In genomic region chr22:50627452-50627913, GRCh38 we compare ENCODE assay signal across 8 cellular contexts. TPM values are rescaled to one million over a fixed set of nuclear protein-coding genes. Genes with fewer than 3 reads are reported as not detected.
A peak's percentile ranks its signal among the peaks of the same experiment; 100 is the strongest.
DNase-seq lines count a peak whose midpoint lies in the region; ATAC-seq and TF ChIP-seq lines count a peak whose summit lies in the region.

No MANE protein-coding gene starts in this region.

- DNase-seq in activated T-helper 1 cell treated with anti-CD3 and anti-CD28 coated beads, Interleukin-12 subunit alpha, Interleukin-12 subunit beta, Interleukin-2, Interleukin-4 antibody, amounts not matched to agents 30 ng/mL and 10 ng/mL and 1 ng/mL, durations not matched to agents 14 hours and 24 hours and 36 hours (ENCODE audit: low spot score), result no peak
- DNase-seq in heart right ventricle (peak in 1 of 2 donors; percentile 40), sciatic nerve (ENCODE audit: low spot score) (no peak), NCI-H1092 (lab: John Stamatoyannopoulos, UW) (no peak), NCI-H2107 treated with DMSO at 0.1 percent for 48 hours (lab: John Stamatoyannopoulos, UW; ENCODE audit: unreplicated experiment) (no peak)

- peak overlapping the region; percentile 52 for H3K27ac Mint-ChIP-seq in activated T-helper 1 cell treated with anti-CD3 and anti-CD28 coated beads, Interleukin-12 subunit alpha, Interleukin-12 subunit beta, Interleukin-2, Interleukin-4 antibody, amounts not matched to agents 30 ng/mL and 10 ng/mL and 1 ng/mL, durations not matched to agents 14 hours and 24 hours and 36 hours

- TF ChIP-seq POLR2A in GM18505 (IDR thresholded peaks at IDR 0.05; ENCODE audit: borderline replicate concordance, extremely low read depth, insufficient read depth, insufficient read length), result no peak

- H3K9me3 Mint-ChIP-seq in activated T-helper 1 cell treated with anti-CD3 and anti-CD28 coated beads, Interleukin-12 subunit alpha, Interleukin-12 subunit beta, Interleukin-2, Interleukin-4 antibody, amounts not matched to agents 30 ng/mL and 10 ng/mL and 1 ng/mL, durations not matched to agents 14 hours and 24 hours and 36 hours, result no peaks in the 10 kb centered on the region

- H3K4me3 ChIP-seq in heart right ventricle, result peak overlapping the region; percentile 41 to 95 (median 82)

- peaks cover 0 to 18% (median 0%) of the 10 kb centered on the region in 9 donors for H3K36me3 ChIP-seq in heart right ventricle

- TF ChIP-seq CTCF in heart right ventricle (IDR thresholded peaks at IDR 0.05), result no peak

- 9 to 19% methylated on average over 28 of the region's 28 CpGs for WGBS in heart right ventricle, 2 donors

- H3K4me1 ChIP-seq in heart right ventricle, result peaks cover 7 to 37% (median 27%) of the 10 kb centered on the region in 9 donors

- H3K4me1 Mint-ChIP-seq in activated T-helper 1 cell treated with anti-CD3 and anti-CD28 coated beads, Interleukin-12 subunit alpha, Interleukin-12 subunit beta, Interleukin-2, Interleukin-4 antibody, amounts not matched to agents 30 ng/mL and 10 ng/mL and 1 ng/mL, durations not matched to agents 14 hours and 24 hours and 36 hours (ENCODE audit: low read depth), result peaks cover 20% of the 10 kb centered on the region

- no peaks in the 10 kb centered on the region for H3K27me3 ChIP-seq in heart right ventricle

- intact Hi-C loops in activated T-helper 1 cell treated with anti-CD3 and anti-CD28 coated beads, Interleukin-12 subunit alpha, Interleukin-12 subunit beta, Interleukin-2, Interleukin-4 antibody, amounts not matched to agents 30 ng/mL and 10 ng/mL and 1 ng/mL, durations not matched to agents 14 hours and 24 hours and 36 hours (cut with micrococcal nuclease), result loop anchor here (5.0 kb wide), 1 partner anchor 45 kb away; the partner anchor contains the start of gene SHANK3
- intact Hi-C loops in heart right ventricle (cut with DNase I), result loop anchor here in 6 of 10 donors (5.0 kb wide), 5 partner anchors 45 to 85 kb away; partner anchors contain the start of gene SHANK3 (in 2 of the 6)
- intact Hi-C loops in sciatic nerve (cut with DNase I), result no loop called here

- H3K36me3 Mint-ChIP-seq in activated T-helper 1 cell treated with anti-CD3 and anti-CD28 coated beads, Interleukin-12 subunit alpha, Interleukin-12 subunit beta, Interleukin-2, Interleukin-4 antibody, amounts not matched to agents 30 ng/mL and 10 ng/mL and 1 ng/mL, durations not matched to agents 14 hours and 24 hours and 36 hours (ENCODE audit: low read depth), result peaks cover 8% of the 10 kb centered on the region

- H3K27me3 Mint-ChIP-seq in activated T-helper 1 cell treated with anti-CD3 and anti-CD28 coated beads, Interleukin-12 subunit alpha, Interleukin-12 subunit beta, Interleukin-2, Interleukin-4 antibody, amounts not matched to agents 30 ng/mL and 10 ng/mL and 1 ng/mL, durations not matched to agents 14 hours and 24 hours and 36 hours (ENCODE audit: insufficient read depth), result peaks cover 2% of the 10 kb centered on the region

- no peaks in the 10 kb centered on the region for H3K9me3 ChIP-seq in heart right ventricle

- peak overlapping the region; percentile 69 to 93 (median 84) for H3K27ac ChIP-seq in heart right ventricle

- peak; percentile 19 for ATAC-seq in GM18505 (IDR thresholded peaks at IDR 0.05; ENCODE audit: unreplicated experiment)
- peak; percentile 18 for ATAC-seq in HG03045 (IDR thresholded peaks at IDR 0.05; ENCODE audit: unreplicated experiment)
- peak; percentile 5 to 50 (median 34) for ATAC-seq in heart right ventricle
- peak; percentile 23 for ATAC-seq in sciatic nerve
- ATAC-seq in GM19467 (IDR thresholded peaks at IDR 0.05; ENCODE audit: unreplicated experiment), result no peak

- peak overlapping the region; percentile 80 for H3K4me3 Mint-ChIP-seq in activated T-helper 1 cell treated with anti-CD3 and anti-CD28 coated beads, Interleukin-12 subunit alpha, Interleukin-12 subunit beta, Interleukin-2, Interleukin-4 antibody, amounts not matched to agents 30 ng/mL and 10 ng/mL and 1 ng/mL, durations not matched to agents 14 hours and 24 hours and 36 hours

RNA-seq across cellular contexts. Expression of gene ARSA, which starts 0.5 kb away (rescaled TPM):
- total RNA-seq in activated T-helper 1 cell treated with anti-CD3 and anti-CD28 coated beads, Interleukin-12 subunit alpha, Interleukin-12 subunit beta, Interleukin-2, Interleukin-4 antibody, amounts not matched to agents 30 ng/mL and 10 ng/mL and 1 ng/mL, durations not matched to agents 14 hours and 24 hours and 36 hours, result 26.2 and 27.3 TPM in 2 replicates
- total RNA-seq in heart right ventricle (10 to 100 TPM; 19.6 to 33.3 (median 26.0) TPM), sciatic nerve (38.1 TPM)
- polyA plus RNA-seq in heart right ventricle, result 10 to 100 TPM; 17.5 to 62.3 TPM

RNA-seq across cellular contexts. Expression of gene MAPK8IP2, which starts 26.9 kb away (rescaled TPM):
- total RNA-seq in activated T-helper 1 cell treated with anti-CD3 and anti-CD28 coated beads, Interleukin-12 subunit alpha, Interleukin-12 subunit beta, Interleukin-2, Interleukin-4 antibody, amounts not matched to agents 30 ng/mL and 10 ng/mL and 1 ng/mL, durations not matched to agents 14 hours and 24 hours and 36 hours, result 0.08 and 0.17 TPM in 2 replicates
- total RNA-seq in heart right ventricle (under 1 TPM; 0.08 to 0.52 (median 0.27) TPM), sciatic nerve (2.4 TPM)
- polyA plus RNA-seq in heart right ventricle, result under 1 TPM; 0.22 to 0.49 TPM

RNA-seq across cellular contexts. Expression of gene CHKB, which starts 44.8 kb away (rescaled TPM):
- 81.0 and 88.7 TPM in 2 replicates for total RNA-seq in activated T-helper 1 cell treated with anti-CD3 and anti-CD28 coated beads, Interleukin-12 subunit alpha, Interleukin-12 subunit beta, Interleukin-2, Interleukin-4 antibody, amounts not matched to agents 30 ng/mL and 10 ng/mL and 1 ng/mL, durations not matched to agents 14 hours and 24 hours and 36 hours
- total RNA-seq in heart right ventricle, result 10 to 100 TPM; 31.7 to 60.1 (median 39.9) TPM
- 100 to 1,000 TPM in 1 of 2 donors, 10 to 100 TPM in 1; 27.1 to 251 TPM for polyA plus RNA-seq in heart right ventricle
- total RNA-seq in sciatic nerve, result 73.9 TPM

RNA-seq across cellular contexts. Expression of gene SHANK3, which starts 45.1 kb away (rescaled TPM):
- total RNA-seq in activated T-helper 1 cell treated with anti-CD3 and anti-CD28 coated beads, Interleukin-12 subunit alpha, Interleukin-12 subunit beta, Interleukin-2, Interleukin-4 antibody, amounts not matched to agents 30 ng/mL and 10 ng/mL and 1 ng/mL, durations not matched to agents 14 hours and 24 hours and 36 hours, result 0.05 and 0.10 TPM in 2 replicates
- total RNA-seq in heart right ventricle (10 to 100 TPM; 19.9 to 36.9 (median 24.7) TPM), sciatic nerve (56.6 TPM)
- 10 to 100 TPM; 14.3 to 59.8 TPM for polyA plus RNA-seq in heart right ventricle

RNA-seq across cellular contexts. Expression of gene CPT1B, which starts 49.3 kb away (rescaled TPM):
- 65.6 and 68.2 TPM in 2 replicates for total RNA-seq in activated T-helper 1 cell treated with anti-CD3 and anti-CD28 coated beads, Interleukin-12 subunit alpha, Interleukin-12 subunit beta, Interleukin-2, Interleukin-4 antibody, amounts not matched to agents 30 ng/mL and 10 ng/mL and 1 ng/mL, durations not matched to agents 14 hours and 24 hours and 36 hours
- total RNA-seq in heart right ventricle (100 to 1,000 TPM; 135 to 487 (median 415) TPM), sciatic nerve (18.2 TPM)
- polyA plus RNA-seq in heart right ventricle, result 100 to 1,000 TPM in 1 of 2 donors, 10 to 100 TPM in 1; 61.2 to 351 TPM
